32 cellular contexts compared by ENCODE assay signal in the genomic region with DNA sequence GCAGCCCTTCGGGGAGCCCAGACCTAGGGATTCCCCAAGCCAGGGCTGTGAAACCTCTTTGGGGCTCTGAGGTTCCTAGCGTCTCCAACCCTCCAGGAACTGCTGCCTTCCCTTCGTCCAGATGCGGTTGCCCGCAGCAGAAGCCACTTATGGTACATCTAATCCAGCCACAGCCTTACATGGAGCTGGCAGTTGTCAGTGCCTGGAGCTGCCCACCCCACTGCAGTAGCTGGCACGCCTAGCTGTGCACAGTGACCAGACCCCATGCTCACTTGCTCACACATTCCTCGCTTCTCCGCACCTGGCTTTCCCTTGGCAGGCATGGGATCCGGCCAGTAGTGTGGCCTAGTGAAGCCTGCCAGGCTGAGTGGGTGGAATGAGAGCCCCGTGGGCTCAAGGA.
"Had no signal": no experiment of that assay in that cellular context is flagged by ENCODE, and none has a peak within 500 bp of the region (broad histone marks: within the 10 kb centered on the region; RNA-seq: fewer than 3 reads in every experiment).

No MANE protein-coding gene starts in this region.

- H3K27ac Mint-ChIP-seq: activated B cell treated with CpG ODN at 0.5 μM for 24 hours; activated CD8-positive, alpha-beta T cell treated with anti-CD3 and anti-CD28 coated beads for 36 hours; activated naive CD8-positive, alpha-beta T cell; activated T-helper 17 cell treated with anti-CD3 and anti-CD28 coated beads, Interleukin-2, amount 50 U/mL, for 72 hours; effector memory CD8-positive, alpha-beta T cell; T-cell; T-helper 1 cell treated with Interleukin-12 subunit alpha and Interleukin-12 subunit beta and Interleukin-4 antibody, amounts not matched to agents 30 μg/mL and 1 μg/mL, for 36 hours; T-helper 2 cell treated with Interferon-gamma antibody and Interleukin-4, amounts not matched to agents 5 μg/mL and 100 μg/mL, for 36 hours had no signal

- DNase-seq: activated B cell treated with CpG ODN at 0.5 μM for 24 hours; activated CD4-positive, alpha-beta T cell treated with anti-CD3 and anti-CD28 coated beads for 48 hours; activated CD4-positive, alpha-beta T cell treated with anti-CD3 and anti-CD28 coated beads, Interleukin-2, amount 50 U/mL, for 1 hour; activated CD4-positive, alpha-beta T cell treated with anti-CD3 and anti-CD28 coated beads, Interleukin-2, amount 50 U/mL, for 48 hours; activated CD8-positive, alpha-beta memory T cell treated with anti-CD3 and anti-CD28 coated beads for 24 hours; activated CD8-positive, alpha-beta T cell treated with anti-CD3 and anti-CD28 coated beads for 36 hours; activated effector memory CD4-positive, alpha-beta T cell treated with Interleukin-2 at 50 U/mL for 16 hours; activated gamma-delta T cell treated with Interleukin-2 at 50 U/mL for 16 hours; activated naive CD4-positive, alpha-beta T cell treated with anti-CD3 and anti-CD28 coated beads, Interleukin-2, amount 50 U/mL, for 16 hours; activated naive CD4-positive, alpha-beta T cell treated with Interleukin-2 at 50 U/mL for 16 hours; activated T-cell treated with anti-CD3 and anti-CD28 coated beads, Interleukin-2, amount 50 U/mL, for 4 hours; amniotic stem cell; anterior cingulate cortex; body of pancreas; caudate nucleus; cortex of kidney; dermis blood vessel endothelial cell; effector CD4-positive, alpha-beta T cell; effector memory CD8-positive, alpha-beta T cell; erythroblast; foreskin keratinocyte; gastrocnemius medialis; SW 1271; T-cell; T1000; WERI-Rb-1 had no signal

- H3K36me3 Mint-ChIP-seq: activated naive CD8-positive, alpha-beta T cell; T-cell had no signal

- H3K4me3 ChIP-seq: body of pancreas, esophagus muscularis mucosa, gastrocnemius medialis had no signal

- H3K4me3 Mint-ChIP-seq: activated B cell treated with CpG ODN at 0.5 μM for 24 hours; activated CD8-positive, alpha-beta T cell treated with anti-CD3 and anti-CD28 coated beads for 36 hours; activated naive CD8-positive, alpha-beta T cell; activated T-cell treated with anti-CD3 and anti-CD28 coated beads, Interleukin-2, amount 50 U/mL, for 4 hours; activated T-helper 17 cell treated with anti-CD3 and anti-CD28 coated beads, Interleukin-2, amount 50 U/mL, for 72 hours; effector memory CD8-positive, alpha-beta T cell; T-cell; T-helper 1 cell treated with Interleukin-12 subunit alpha and Interleukin-12 subunit beta and Interleukin-4 antibody, amounts not matched to agents 30 μg/mL and 1 μg/mL, for 36 hours; T-helper 2 cell treated with Interferon-gamma antibody and Interleukin-4, amounts not matched to agents 5 μg/mL and 100 μg/mL, for 36 hours had no signal

- H3K36me3 ChIP-seq: esophagus muscularis mucosa, gastrocnemius medialis, WERI-Rb-1 had no signal

- H3K4me1 ChIP-seq: body of pancreas, esophagus muscularis mucosa, foreskin keratinocyte, gastrocnemius medialis had no signal

- H3K9me3 ChIP-seq: body of pancreas, esophagus muscularis mucosa, gastrocnemius medialis had no signal

- H3K4me1 Mint-ChIP-seq: activated B cell treated with CpG ODN at 0.5 μM for 24 hours; activated T-helper 17 cell treated with anti-CD3 and anti-CD28 coated beads, Interleukin-2, amount 50 U/mL, for 72 hours; T-cell had no signal

- H3K9me3 Mint-ChIP-seq: activated CD8-positive, alpha-beta T cell treated with anti-CD3 and anti-CD28 coated beads for 36 hours; activated T-cell treated with anti-CD3 and anti-CD28 coated beads, Interleukin-2, amount 50 U/mL, for 4 hours; activated T-helper 17 cell treated with anti-CD3 and anti-CD28 coated beads, Interleukin-2, amount 50 U/mL, for 72 hours; effector memory CD8-positive, alpha-beta T cell; T-cell; T-helper 1 cell treated with Interleukin-12 subunit alpha and Interleukin-12 subunit beta and Interleukin-4 antibody, amounts not matched to agents 30 μg/mL and 1 μg/mL, for 36 hours; T-helper 2 cell treated with Interferon-gamma antibody and Interleukin-4, amounts not matched to agents 5 μg/mL and 100 μg/mL, for 36 hours had no signal

- H3K27ac ChIP-seq: body of pancreas, esophagus muscularis mucosa, foreskin keratinocyte, gastrocnemius medialis, WERI-Rb-1 had no signal

- ATAC-seq: activated CD4-positive, CD25-positive, alpha-beta regulatory T cell treated with anti-CD3 and anti-CD28 coated beads, Interleukin-2, amount 50 U/mL, for 24 hours; activated CD8-positive, alpha-beta T cell treated with anti-CD3 and anti-CD28 coated beads for 36 hours; activated T-cell treated with anti-CD3 and anti-CD28 coated beads, Interleukin-2, amount 50 U/mL, for 4 hours; activated T-helper 17 cell treated with anti-CD3 and anti-CD28 coated beads, Interleukin-2, amount 50 U/mL, for 72 hours; body of pancreas; effector memory CD8-positive, alpha-beta T cell; foreskin keratinocyte; gastrocnemius medialis; T-cell had no signal

- H3K27me3 Mint-ChIP-seq: activated B cell treated with CpG ODN at 0.5 μM for 24 hours; activated CD8-positive, alpha-beta T cell treated with anti-CD3 and anti-CD28 coated beads for 36 hours; activated naive CD8-positive, alpha-beta T cell; activated T-helper 17 cell treated with anti-CD3 and anti-CD28 coated beads, Interleukin-2, amount 50 U/mL, for 72 hours; effector memory CD8-positive, alpha-beta T cell; T-cell had no signal

- H3K27me3 ChIP-seq: body of pancreas, esophagus muscularis mucosa, foreskin keratinocyte, gastrocnemius medialis had no signal
